12 cellular contexts compared by ENCODE assay signal in the genomic region with DNA sequence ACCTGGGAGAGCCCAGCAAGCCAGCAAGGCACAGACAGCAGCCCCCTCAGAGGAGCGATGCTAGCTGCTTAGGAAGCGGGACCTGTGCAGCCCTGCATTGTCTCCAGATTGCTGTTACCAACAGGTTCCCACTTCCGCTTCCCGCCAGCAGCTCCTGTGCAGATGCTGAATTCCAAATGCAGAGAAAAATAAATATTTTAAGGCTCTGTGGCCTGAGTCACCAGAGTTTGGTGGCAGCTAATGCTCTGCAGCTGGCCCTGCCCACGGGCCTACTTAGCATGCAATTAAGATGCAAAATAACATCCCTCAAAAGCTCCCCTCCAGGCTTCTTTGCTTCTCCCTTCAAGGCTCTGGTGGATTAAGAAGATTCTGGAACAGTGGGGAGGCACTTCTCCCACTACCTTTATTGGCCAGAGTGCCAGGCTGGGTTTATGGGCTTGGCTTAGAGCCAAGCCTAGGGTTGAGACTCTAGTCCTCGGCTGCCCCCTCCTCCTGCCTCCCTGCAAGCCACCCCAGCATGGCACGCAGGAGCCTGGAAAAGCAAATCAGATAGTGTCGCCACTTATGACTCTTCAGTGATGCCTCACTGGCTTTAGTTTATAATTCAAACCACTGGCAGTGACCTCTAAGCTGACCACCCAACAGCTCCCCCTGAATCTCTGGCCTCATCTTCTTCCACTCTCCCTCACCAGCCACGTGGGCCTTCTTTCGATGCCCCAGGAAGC.
DNase-seq lines count a peak whose midpoint lies in the region; ATAC-seq, FAIRE-seq and TF ChIP-seq lines count a peak whose summit lies in the region.
"Had no signal": no experiment of that assay in that cellular context is flagged by ENCODE, and none has a peak within 500 bp of the region (broad histone marks: within the 10 kb centered on the region; RNA-seq: fewer than 3 reads in every experiment).

No MANE protein-coding gene starts in this region.

- no peaks in the 10 kb centered on the region for H3K9me3 Mint-ChIP-seq in type B pancreatic cell

- ATAC-seq in SK-N-SH treated with all-trans-retinoic acid at 6 μM for 48 hours (no peak), K562 (no peak), HG03108 (IDR thresholded peaks at IDR 0.05; ENCODE audit: unreplicated experiment) (no peak)

- POLR2A ChIA-PET in SK-N-SH (lab: Yijun Ruan, JAX) (interaction anchor here (2.4 kb wide), 1 partner anchor 10 kb away, joined by 12 read pairs; no protein-coding TSS in a partner anchor), K562 (lab: Yijun Ruan, JAX) (interaction anchor here (1.4 kb wide), 1 partner anchor 9 kb away, joined by 4 read pairs; no protein-coding TSS in a partner anchor)

- H3K4me1 Mint-ChIP-seq in type B pancreatic cell (ENCODE audit: unreplicated experiment) = no peaks in the 10 kb centered on the region

- H3K9ac ChIP-seq in SK-N-SH = no peak overlapping the region
- H3K9ac ChIP-seq in K562 (ENCODE audit: insufficient read depth in 1 of 2, low read depth in 2 of 2, low read length in 2 of 2) = no peak overlapping the region

- TF ChIP-seq RAD21 in SK-N-SH (IDR thresholded peaks at IDR 0.05; ENCODE audit: low read length) = no peak; the same call in 1 of the 2 replicates
- no peak for TF ChIP-seq RAD21 in K562 (CRISPR knock-in tag; conservative IDR thresholded peaks at IDR 0.05 in 1 of 2, IDR thresholded peaks at IDR 0.05 in 1 of 2)

- H3K9me1 ChIP-seq in K562 (ENCODE audit: control insufficient read depth, insufficient read depth, low read length) = no peaks in the 10 kb centered on the region

- no peaks in the 10 kb centered on the region for H3K36me3 Mint-ChIP-seq in type B pancreatic cell

- peaks cover 20% of the 10 kb centered on the region for H3K27me3 Mint-ChIP-seq in type B pancreatic cell

- DNase-seq in SK-N-SH (peak; percentile 68), NCI-H510A (lab: John Stamatoyannopoulos, UW) (peak; percentile 83), K562 (ENCODE audit: extremely low read depth in 1 of 4, low spot score in 3 of 4) (no peak), H54 (ENCODE audit: insufficient read length, low spot score) (no peak), SW480 (ENCODE audit: low spot score) (no peak), type B pancreatic cell (ENCODE audit: extremely low spot score, unreplicated experiment) (no peak)
- DNase-seq: activated CD4-positive, alpha-beta T cell treated with anti-CD3 and anti-CD28 coated beads, Interleukin-2, amount 50 U/mL, for 4 hours; activated T-cell treated with anti-CD3 and anti-CD28 coated beads, Interleukin-2, amount 50 U/mL, for 48 hours; mammary epithelial cell; stimulated activated naive CD4-positive, alpha-beta T cell treated with Interleukin-2 at 50 U/mL for 16 hours had no signal

- FAIRE-seq in K562 (lab: Jason Lieb, UNC) (no peak), H54 (lab: Jason Lieb, UNC) (no peak)

- no peaks in the 10 kb centered on the region for H3F3A ChIP-seq in SK-N-SH (replicated peaks; ENCODE audit: insufficient read depth)

- H3K27me3 ChIP-seq in SK-N-SH (ENCODE audit: insufficient read depth) (no peaks in the 10 kb centered on the region), K562 (ENCODE audit: control insufficient read depth in 2 of 2, insufficient read depth in 2 of 2, low read length in 2 of 2) (peaks cover 0 to 7% of the 10 kb centered on the region in 2 experiments; a peak in 1 of 5 replicates)

- H2AFZ ChIP-seq in SK-N-SH (ENCODE audit: low read depth) (no peak overlapping the region), K562 (ENCODE audit: low read depth, low read length) (no peak overlapping the region)

- TF ChIP-seq POLR2A in K562 (conservative IDR thresholded peaks at IDR 0.05) (no peak), H54 (IDR thresholded peaks at IDR 0.05; ENCODE audit: low read depth, low read length) (no peak)

- no peak overlapping the region for H3K4me3 Mint-ChIP-seq in type B pancreatic cell

- intact Hi-C loops in K562 (cut with micrococcal nuclease) = no loop called here

- no peak for TF ChIP-seq EP300 in SK-N-SH (IDR thresholded peaks at IDR 0.05; ENCODE audit: borderline replicate concordance in 1 of 2, low read depth in 1 of 2, low read length in 1 of 2)
- no peak for TF ChIP-seq EP300 in K562 (IDR thresholded peaks at IDR 0.05; ENCODE audit: low read length)

- TF ChIP-seq CTCF in SK-N-SH (IDR thresholded peaks at IDR 0.05) (no peak), K562 (IDR thresholded peaks at IDR 0.05 in 2 of 3, conservative IDR thresholded peaks at IDR 0.05 in 1 of 3; ENCODE audit: insufficient read depth in 2 of 3, low read depth in 1 of 3, low read length in 3 of 3) (no peak), type B pancreatic cell (conservative IDR thresholded peaks at IDR 0.05) (no peak)

- in situ Hi-C loops in K562 (cut with MboI) = no loop called here

- no TSS peak for BruUV-seq in K562 (replicated peaks; lab: Mats Ljungman, UMichigan)

- H3K4me1 ChIP-seq in SK-N-SH (ENCODE audit: control insufficient read depth in 1 of 2, insufficient read depth in 2 of 2, low read depth in 1 of 2, low read length in 1 of 2) (peaks cover 0 to 31% of the 10 kb centered on the region in 2 experiments; a peak in 2 of 4 replicates), K562 (replicated peaks in 1 of 2; ENCODE audit: control insufficient read depth in 2 of 2, insufficient read depth in 2 of 2, low read length in 2 of 2) (no peaks in the 10 kb centered on the region)

- H4K20me1 ChIP-seq in SK-N-SH (ENCODE audit: insufficient read depth) (no peaks in the 10 kb centered on the region), K562 (replicated peaks; ENCODE audit: control insufficient read depth, insufficient read depth, low read length) (no peaks in the 10 kb centered on the region; the same call in 1 of the 2 replicates)

- H3K9me3 ChIP-seq in SK-N-SH = no peaks in the 10 kb centered on the region
- no peaks in the 10 kb centered on the region for H3K9me3 ChIP-seq in K562 (replicated peaks; ENCODE audit: control insufficient read depth, insufficient read depth, low read depth, low read length)

- 21% methylated on average over 8 of the region's 10 CpGs for WGBS in SK-N-SH (ENCODE audit: low lambda C conversion rate)
- WGBS in K562 (ENCODE audit: insufficient coverage, low coverage, missing lambda C conversion rate) = 1% methylated on average over 10 of the region's 10 CpGs

- H3K4me3 ChIP-seq in SK-N-SH (ENCODE audit: low read depth in 2 of 2, low read length in 1 of 2) = no peak overlapping the region
- no peak overlapping the region for H3K4me3 ChIP-seq in K562

- no peaks in the 10 kb centered on the region for H3K9me2 ChIP-seq in SK-N-SH

- H3K36me3 ChIP-seq in SK-N-SH (replicated peaks in 1 of 2; ENCODE audit: control insufficient read depth in 1 of 2, insufficient read depth in 2 of 2, low read length in 1 of 2) = no peaks in the 10 kb centered on the region
- H3K36me3 ChIP-seq in K562 (ENCODE audit: control insufficient read depth, insufficient read depth, low read length) = no peaks in the 10 kb centered on the region

- H3K79me2 ChIP-seq in SK-N-SH (ENCODE audit: insufficient read depth) (no peaks in the 10 kb centered on the region), K562 (ENCODE audit: control insufficient read depth, insufficient read depth, low read length) (no peaks in the 10 kb centered on the region)

- CTCF ChIA-PET in SK-N-SH (lab: Yijun Ruan, JAX) = interaction anchor here (0.6 to 2.6 kb wide), 8 partner anchors 9 to 403 kb away, joined by 3 to 9 read pairs (median 4); no protein-coding TSS in a partner anchor
- CTCF ChIA-PET in K562 (lab: Yijun Ruan, JAX; ENCODE audit: low intra/inter-chr PET ratio) = no interaction called here

- H3K4me2 ChIP-seq in SK-N-SH = no peak overlapping the region
- no peak overlapping the region for H3K4me2 ChIP-seq in K562 (ENCODE audit: insufficient read depth, low read length)

- H3K27ac Mint-ChIP-seq in type B pancreatic cell = no peak overlapping the region

- H3K27ac ChIP-seq in SK-N-SH (ENCODE audit: low read depth in 2 of 2, low read length in 1 of 2) (peak overlapping the region in 1 of 2 experiments; percentile 60; a peak in 2 of 4 replicates), K562 (ENCODE audit: extremely low read depth, low read depth, low read length) (no peak overlapping the region)

TF ChIP-seq in SK-N-SH, 30 proteins besides CTCF, POLR2A, EP300 and RAD21:
- TF ChIP-seq RFX5 (IDR thresholded peaks at IDR 0.05; ENCODE audit: low read length) (no peak), GATA2 (CRISPR knock-in tag; IDR thresholded peaks at IDR 0.05) (peak; percentile 63)

TF ChIP-seq in SK-N-SH treated with all-trans-retinoic acid at 6 μM for 48 hours, 23 proteins besides CTCF, POLR2A, EP300 and RAD21 (continues in another document):
- TF ChIP-seq OSR1 (CRISPR knock-in tag; IDR thresholded peaks at IDR 0.05) (no peak), GLIS3 (CRISPR knock-in tag; IDR thresholded peaks at IDR 0.05) (no peak)
- TF ChIP-seq, protein P1, sequence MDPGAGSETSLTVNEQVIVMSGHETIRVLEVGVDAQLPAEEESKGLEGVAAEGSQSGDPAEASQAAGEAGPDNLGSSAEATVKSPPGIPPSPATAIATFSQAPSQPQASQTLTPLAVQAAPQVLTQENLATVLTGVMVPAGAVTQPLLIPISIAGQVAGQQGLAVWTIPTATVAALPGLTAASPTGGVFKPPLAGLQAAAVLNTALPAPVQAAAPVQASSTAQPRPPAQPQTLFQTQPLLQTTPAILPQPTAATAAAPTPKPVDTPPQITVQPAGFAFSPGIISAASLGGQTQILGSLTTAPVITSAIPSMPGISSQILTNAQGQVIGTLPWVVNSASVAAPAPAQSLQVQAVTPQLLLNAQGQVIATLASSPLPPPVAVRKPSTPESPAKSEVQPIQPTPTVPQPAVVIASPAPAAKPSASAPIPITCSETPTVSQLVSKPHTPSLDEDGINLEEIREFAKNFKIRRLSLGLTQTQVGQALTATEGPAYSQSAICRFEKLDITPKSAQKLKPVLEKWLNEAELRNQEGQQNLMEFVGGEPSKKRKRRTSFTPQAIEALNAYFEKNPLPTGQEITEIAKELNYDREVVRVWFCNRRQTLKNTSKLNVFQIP (CRISPR knock-in tag; IDR thresholded peaks at IDR 0.05; ENCODE audit: borderline replicate concordance, low read depth) = no peak

TF ChIP-seq in K562, 482 proteins besides CTCF, POLR2A, EP300 and RAD21:
- TF ChIP-seq IFI16 (CRISPR knock-in tag; IDR thresholded peaks at IDR 0.05) (no peak), NFIC (IDR thresholded peaks at IDR 0.05) (peak; percentile 20; the same call in 1 of the 2 replicates)

Comparison
In these comparisons a context has a peak if more than half of its experiments do, and no peak if none do; other contexts are left out.
1. DNase-seq: peak in SK-N-SH (single experiment) and NCI-H510A (single experiment); none in K562 (0 of 4), H54 (single experiment), SW480 (single experiment) and type B pancreatic cell (single experiment).